Comparison of ENCODE assay signal across 1 cellular context in the genomic region with DNA sequence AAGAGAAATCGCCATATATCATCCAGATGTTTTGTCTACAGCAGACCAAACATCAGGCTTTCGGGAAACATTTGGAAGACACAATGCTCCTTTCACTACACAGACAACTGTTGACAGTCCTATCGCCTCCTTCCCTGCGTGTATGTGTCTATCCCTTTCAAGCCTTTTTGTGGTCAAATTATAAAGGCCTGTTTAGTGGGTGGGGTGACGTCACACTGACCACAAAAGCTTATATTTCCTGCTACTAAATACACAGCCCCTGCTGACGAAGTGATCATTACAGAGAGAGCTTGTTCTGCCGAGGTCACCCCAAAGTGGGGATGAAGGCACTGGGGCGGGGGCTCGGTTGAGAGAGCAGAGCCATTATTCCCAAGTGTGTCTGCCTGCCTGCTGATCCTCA.
TF ChIP-seq lines count a peak whose summit lies in the region.

No MANE protein-coding gene starts in this region.

TF ChIP-seq in HEK293, 187 proteins besides CTCF, POLR2A, EP300 and RAD21 (continued from another document):
- TF ChIP-seq, protein P1, sequence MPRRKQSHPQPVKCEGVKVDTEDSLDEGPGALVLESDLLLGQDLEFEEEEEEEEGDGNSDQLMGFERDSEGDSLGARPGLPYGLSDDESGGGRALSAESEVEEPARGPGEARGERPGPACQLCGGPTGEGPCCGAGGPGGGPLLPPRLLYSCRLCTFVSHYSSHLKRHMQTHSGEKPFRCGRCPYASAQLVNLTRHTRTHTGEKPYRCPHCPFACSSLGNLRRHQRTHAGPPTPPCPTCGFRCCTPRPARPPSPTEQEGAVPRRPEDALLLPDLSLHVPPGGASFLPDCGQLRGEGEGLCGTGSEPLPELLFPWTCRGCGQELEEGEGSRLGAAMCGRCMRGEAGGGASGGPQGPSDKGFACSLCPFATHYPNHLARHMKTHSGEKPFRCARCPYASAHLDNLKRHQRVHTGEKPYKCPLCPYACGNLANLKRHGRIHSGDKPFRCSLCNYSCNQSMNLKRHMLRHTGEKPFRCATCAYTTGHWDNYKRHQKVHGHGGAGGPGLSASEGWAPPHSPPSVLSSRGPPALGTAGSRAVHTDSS (tag by site-specific recombination; IDR thresholded peaks at IDR 0.05) = peak; percentile 48; the same call in 1 of the 2 replicates
- TF ChIP-seq ZNF214 (tag by site-specific recombination; IDR thresholded peaks at IDR 0.05; ENCODE audit: borderline replicate concordance) (no peak), ZNF302 (tag by site-specific recombination; IDR thresholded peaks at IDR 0.05; ENCODE audit: low read depth) (no peak), ZBTB48 (tag by site-specific recombination; IDR thresholded peaks at IDR 0.05) (no peak), ZNF311 (tag by site-specific recombination; IDR thresholded peaks at IDR 0.05; ENCODE audit: borderline replicate concordance) (no peak), KLF9 (tag by site-specific recombination; IDR thresholded peaks at IDR 0.05; ENCODE audit: low read depth) (no peak), ZNF555 (tag by site-specific recombination; conservative IDR thresholded peaks at IDR 0.05) (no peak), SP7 (tag by site-specific recombination; IDR thresholded peaks at IDR 0.05) (peak; percentile 82), WT1 (tag by site-specific recombination; IDR thresholded peaks at IDR 0.05) (peak; percentile 81), ZNF132 (tag by site-specific recombination; IDR thresholded peaks at IDR 0.05; ENCODE audit: borderline replicate concordance) (no peak), ZNF561 (tag by site-specific recombination; IDR thresholded peaks at IDR 0.05; ENCODE audit: borderline replicate concordance) (no peak), ZEB2 (tag by site-specific recombination; IDR thresholded peaks at IDR 0.05) (peak; percentile 76), ZNF10 (tag by site-specific recombination; IDR thresholded peaks at IDR 0.05) (peak; percentile 66; the same call in 1 of the 2 replicates), ZBTB17 (tag by site-specific recombination; IDR thresholded peaks at IDR 0.05) (0 out of 2 replicates have a peak, but pooled peaks have one; percentile 29), ZNF266 (tag by site-specific recombination; IDR thresholded peaks at IDR 0.05; ENCODE audit: low read depth) (no peak), ZNF610 (tag by site-specific recombination; IDR thresholded peaks at IDR 0.05; ENCODE audit: borderline replicate concordance) (no peak), ZNF626 (tag by site-specific recombination; IDR thresholded peaks at IDR 0.05) (no peak), ZFP3 (tag by site-specific recombination; IDR thresholded peaks at IDR 0.05; ENCODE audit: low read depth) (no peak), ZNF560 (tag by site-specific recombination; IDR thresholded peaks at IDR 0.05; ENCODE audit: borderline replicate concordance) (no peak), ZFHX2 (tag by site-specific recombination; conservative IDR thresholded peaks at IDR 0.05) (peak; percentile 76), ZNF558 (tag by site-specific recombination; IDR thresholded peaks at IDR 0.05) (no peak), MZF1 (tag by site-specific recombination; IDR thresholded peaks at IDR 0.05; ENCODE audit: borderline replicate concordance) (0 out of 2 replicates have a peak, but pooled peaks have one; percentile 22), MYNN (tag by site-specific recombination; IDR thresholded peaks at IDR 0.05; ENCODE audit: borderline replicate concordance) (no peak)
- TF ChIP-seq, protein P2, sequence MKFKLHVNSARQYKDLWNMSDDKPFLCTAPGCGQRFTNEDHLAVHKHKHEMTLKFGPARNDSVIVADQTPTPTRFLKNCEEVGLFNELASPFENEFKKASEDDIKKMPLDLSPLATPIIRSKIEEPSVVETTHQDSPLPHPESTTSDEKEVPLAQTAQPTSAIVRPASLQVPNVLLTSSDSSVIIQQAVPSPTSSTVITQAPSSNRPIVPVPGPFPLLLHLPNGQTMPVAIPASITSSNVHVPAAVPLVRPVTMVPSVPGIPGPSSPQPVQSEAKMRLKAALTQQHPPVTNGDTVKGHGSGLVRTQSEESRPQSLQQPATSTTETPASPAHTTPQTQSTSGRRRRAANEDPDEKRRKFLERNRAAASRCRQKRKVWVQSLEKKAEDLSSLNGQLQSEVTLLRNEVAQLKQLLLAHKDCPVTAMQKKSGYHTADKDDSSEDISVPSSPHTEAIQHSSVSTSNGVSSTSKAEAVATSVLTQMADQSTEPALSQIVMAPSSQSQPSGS (tag by site-specific recombination; IDR thresholded peaks at IDR 0.05; ENCODE audit: low read depth) = peak; percentile 95
- TF ChIP-seq, protein P3, sequence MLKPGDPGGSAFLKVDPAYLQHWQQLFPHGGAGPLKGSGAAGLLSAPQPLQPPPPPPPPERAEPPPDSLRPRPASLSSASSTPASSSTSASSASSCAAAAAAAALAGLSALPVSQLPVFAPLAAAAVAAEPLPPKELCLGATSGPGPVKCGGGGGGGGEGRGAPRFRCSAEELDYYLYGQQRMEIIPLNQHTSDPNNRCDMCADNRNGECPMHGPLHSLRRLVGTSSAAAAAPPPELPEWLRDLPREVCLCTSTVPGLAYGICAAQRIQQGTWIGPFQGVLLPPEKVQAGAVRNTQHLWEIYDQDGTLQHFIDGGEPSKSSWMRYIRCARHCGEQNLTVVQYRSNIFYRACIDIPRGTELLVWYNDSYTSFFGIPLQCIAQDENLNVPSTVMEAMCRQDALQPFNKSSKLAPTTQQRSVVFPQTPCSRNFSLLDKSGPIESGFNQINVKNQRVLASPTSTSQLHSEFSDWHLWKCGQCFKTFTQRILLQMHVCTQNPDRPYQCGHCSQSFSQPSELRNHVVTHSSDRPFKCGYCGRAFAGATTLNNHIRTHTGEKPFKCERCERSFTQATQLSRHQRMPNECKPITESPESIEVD (tag by site-specific recombination; IDR thresholded peaks at IDR 0.05) = peak; percentile 59
- TF ChIP-seq, protein P4, sequence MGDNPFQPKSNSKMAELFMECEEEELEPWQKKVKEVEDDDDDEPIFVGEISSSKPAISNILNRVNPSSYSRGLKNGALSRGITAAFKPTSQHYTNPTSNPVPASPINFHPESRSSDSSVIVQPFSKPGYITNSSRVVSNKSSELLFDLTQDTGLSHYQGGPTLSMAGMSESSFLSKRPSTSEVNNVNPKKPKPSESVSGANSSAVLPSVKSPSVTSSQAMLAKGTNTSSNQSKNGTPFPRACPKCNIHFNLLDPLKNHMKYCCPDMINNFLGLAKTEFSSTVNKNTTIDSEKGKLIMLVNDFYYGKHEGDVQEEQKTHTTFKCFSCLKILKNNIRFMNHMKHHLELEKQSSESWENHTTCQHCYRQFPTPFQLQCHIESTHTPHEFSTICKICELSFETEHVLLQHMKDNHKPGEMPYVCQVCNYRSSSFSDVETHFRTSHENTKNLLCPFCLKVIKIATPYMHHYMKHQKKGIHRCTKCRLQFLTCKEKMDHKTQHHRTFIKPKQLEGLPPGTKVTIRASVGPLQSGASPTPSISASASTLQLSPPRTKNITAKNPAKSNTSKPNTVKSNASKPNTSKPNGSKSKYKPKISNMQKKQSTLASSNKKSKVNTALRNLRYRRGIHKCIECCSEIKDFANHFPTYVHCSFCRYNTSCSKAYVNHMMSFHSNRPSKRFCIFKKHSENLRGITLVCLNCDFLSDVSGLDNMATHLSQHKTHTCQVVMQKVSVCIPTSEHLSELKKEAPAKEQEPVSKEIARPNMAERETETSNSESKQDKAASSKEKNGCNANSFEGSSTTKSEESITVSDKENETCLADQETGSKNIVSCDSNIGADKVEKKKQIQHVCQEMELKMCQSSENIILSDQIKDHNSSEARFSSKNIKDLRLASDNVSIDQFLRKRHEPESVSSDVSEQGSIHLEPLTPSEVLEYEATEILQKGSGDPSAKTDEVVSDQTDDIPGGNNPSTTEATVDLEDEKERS (tag by site-specific recombination; IDR thresholded peaks at IDR 0.05) = no peak
- TF ChIP-seq, protein P5, sequence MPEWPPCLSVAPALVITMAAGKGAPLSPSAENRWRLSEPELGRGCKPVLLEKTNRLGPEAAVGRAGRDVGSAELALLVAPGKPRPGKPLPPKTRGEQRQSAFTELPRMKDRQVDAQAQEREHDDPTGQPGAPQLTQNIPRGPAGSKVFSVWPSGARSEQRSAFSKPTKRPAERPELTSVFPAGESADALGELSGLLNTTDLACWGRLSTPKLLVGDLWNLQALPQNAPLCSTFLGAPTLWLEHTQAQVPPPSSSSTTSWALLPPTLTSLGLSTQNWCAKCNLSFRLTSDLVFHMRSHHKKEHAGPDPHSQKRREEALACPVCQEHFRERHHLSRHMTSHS (tag by site-specific recombination; IDR thresholded peaks at IDR 0.05) = 0 out of 2 replicates have a peak, but pooled peaks have one; percentile 24
- TF ChIP-seq, protein P6, sequence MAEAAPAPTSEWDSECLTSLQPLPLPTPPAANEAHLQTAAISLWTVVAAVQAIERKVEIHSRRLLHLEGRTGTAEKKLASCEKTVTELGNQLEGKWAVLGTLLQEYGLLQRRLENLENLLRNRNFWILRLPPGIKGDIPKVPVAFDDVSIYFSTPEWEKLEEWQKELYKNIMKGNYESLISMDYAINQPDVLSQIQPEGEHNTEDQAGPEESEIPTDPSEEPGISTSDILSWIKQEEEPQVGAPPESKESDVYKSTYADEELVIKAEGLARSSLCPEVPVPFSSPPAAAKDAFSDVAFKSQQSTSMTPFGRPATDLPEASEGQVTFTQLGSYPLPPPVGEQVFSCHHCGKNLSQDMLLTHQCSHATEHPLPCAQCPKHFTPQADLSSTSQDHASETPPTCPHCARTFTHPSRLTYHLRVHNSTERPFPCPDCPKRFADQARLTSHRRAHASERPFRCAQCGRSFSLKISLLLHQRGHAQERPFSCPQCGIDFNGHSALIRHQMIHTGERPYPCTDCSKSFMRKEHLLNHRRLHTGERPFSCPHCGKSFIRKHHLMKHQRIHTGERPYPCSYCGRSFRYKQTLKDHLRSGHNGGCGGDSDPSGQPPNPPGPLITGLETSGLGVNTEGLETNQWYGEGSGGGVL (tag by site-specific recombination; IDR thresholded peaks at IDR 0.05) = peak; percentile 20; the same call in 1 of the 2 replicates
